ENCODE assay signal across 8 cellular contexts in the genomic region with DNA sequence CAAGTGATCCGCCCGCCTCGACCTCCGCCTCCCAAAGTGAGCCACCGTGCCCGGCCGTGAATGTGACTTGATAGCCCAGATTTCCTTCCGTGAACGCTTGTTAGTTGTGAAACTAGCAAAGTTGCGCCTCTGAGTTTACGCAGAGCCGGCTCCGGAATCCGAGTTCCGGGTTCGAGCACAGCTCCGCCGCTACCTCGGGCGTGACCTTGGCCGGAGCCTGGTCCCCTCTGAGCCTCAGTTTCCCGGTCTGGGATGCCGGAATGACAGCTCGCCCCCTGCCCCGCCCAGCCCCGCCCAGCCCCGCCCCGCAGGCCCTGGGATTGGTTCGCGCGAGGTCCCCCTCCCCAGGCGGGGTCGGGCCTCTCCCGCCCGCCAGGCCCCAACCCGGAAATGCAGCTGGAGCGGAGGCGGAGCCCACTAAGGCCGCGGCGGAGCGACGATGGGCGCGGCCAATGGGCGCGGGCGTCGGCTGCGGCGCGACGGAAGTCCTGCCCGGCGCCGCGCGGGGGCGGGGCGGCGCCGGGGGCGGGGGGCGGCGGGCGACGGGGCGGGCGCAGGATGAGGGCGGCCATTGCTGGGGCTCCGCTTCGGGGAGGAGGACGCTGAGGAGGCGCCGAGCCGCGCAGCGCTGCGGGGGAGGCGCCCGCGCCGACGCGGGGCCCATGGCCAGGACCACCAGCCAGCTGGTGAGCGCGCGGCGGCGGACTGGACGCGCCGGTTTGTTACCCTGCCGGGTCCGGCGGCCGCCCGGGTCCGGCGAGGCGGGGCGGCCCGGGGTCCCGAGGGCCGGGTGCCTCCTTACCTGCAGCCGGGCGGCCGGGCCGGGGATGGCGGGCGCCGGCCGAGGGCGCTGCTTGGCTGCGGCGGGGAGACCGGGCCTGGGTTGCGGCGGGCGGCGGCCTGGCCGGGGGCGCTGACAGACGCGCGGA. TPM values are rescaled to one million over a fixed set of nuclear protein-coding genes. Genes with fewer than 3 reads are reported as not detected.
DNase-seq lines count a peak whose midpoint lies in the region; ATAC-seq, FAIRE-seq and TF ChIP-seq lines count a peak whose summit lies in the region.

A gene (plus strand): TSS at position 571 of the 929 bp plus-strand sequence. CDS start 92 bp downstream, at position 663.

- H3K4me1 ChIP-seq in BLaER1 (peaks cover 52% of the 10 kb centered on the region), HepG2 (ENCODE audit: insufficient read depth, low read length) (peaks cover 82% of the 10 kb centered on the region)

- H2AFZ ChIP-seq in HepG2 (ENCODE audit: low read length), result no peak within 1 kb of the TSS

- no peak for TF ChIP-seq CTCF in HepG2 (CRISPR knock-in tag; IDR thresholded peaks at IDR 0.05)

- DNase-seq in NCI-H526 treated with DMSO at 0.1 percent for 48 hours (lab: John Stamatoyannopoulos, UW), result peak; percentile 65
- DNase-seq in activated CD4-positive, alpha-beta T cell treated with anti-CD3 and anti-CD28 coated beads, Interleukin-2, amount 50 U/mL, for 1 hour, result peak; percentile 90
- DNase-seq in dedifferentiated amniotic fluid mesenchymal stem cell (ENCODE audit: extremely low spot score), result peak; percentile 93
- DNase-seq in HepG2 (ENCODE audit: low spot score), result peak; percentile 85
- peak; percentile 87 to 89 for DNase-seq in stimulated activated CD4-positive, alpha-beta T cell treated with anti-CD3 and anti-CD28 coated beads, Interleukin-2, amount 100 ng/mL, for 48 hours

- no peaks in the 10 kb centered on the region for H3K27me3 ChIP-seq in BLaER1
- no peaks in the 10 kb centered on the region for H3K27me3 ChIP-seq in HepG2 (ENCODE audit: control insufficient read depth in 1 of 2, insufficient read depth in 2 of 2, low read length in 2 of 2)

- BruUV-seq in HepG2 (replicated peaks; lab: Mats Ljungman, UMichigan), result no TSS peak

- ATAC-seq in GM19351 (IDR thresholded peaks at IDR 0.05; ENCODE audit: unreplicated experiment), result peak; percentile 83
- ATAC-seq in HG03520 (IDR thresholded peaks at IDR 0.05; ENCODE audit: unreplicated experiment), result peak; percentile 65
- ATAC-seq in HepG2, result peak; percentile 63

- H4K20me1 ChIP-seq in BLaER1, result peaks cover 40% of the 10 kb centered on the region
- H4K20me1 ChIP-seq in HepG2 (ENCODE audit: insufficient read depth, low read length), result 0 out of 2 replicates have a peak, but pooled peaks cover 5% of the 10 kb centered on the region

- H3K9me3 ChIP-seq in BLaER1, result no peaks in the 10 kb centered on the region
- H3K9me3 ChIP-seq in HepG2 (ENCODE audit: low read length), result no peaks in the 10 kb centered on the region

- no peak for FAIRE-seq in HepG2 (lab: Jason Lieb, UNC)

- POLR2A ChIA-PET in HepG2 (lab: Yijun Ruan, JAX), result interaction anchor here (0.6 to 3.0 kb wide), 8 partner anchors 9 to 287 kb away, joined by 3 to 17 read pairs (median 5); a partner anchor contains a TSS

- H3K27ac ChIP-seq in BLaER1 (peak within 1 kb of the TSS; percentile 78), HepG2 (ENCODE audit: extremely low read length, insufficient read depth, low read length) (peak within 1 kb of the TSS; percentile 68)

- TF ChIP-seq EP300 in HepG2 (IDR thresholded peaks at IDR 0.05; ENCODE audit: low read depth in 2 of 2, low read length in 2 of 2) (no peak), HepG2 (CRISPR knock-in tag; IDR thresholded peaks at IDR 0.05; ENCODE audit: borderline replicate concordance) (no peak)

- H3K4me2 ChIP-seq in BLaER1 (peak within 1 kb of the TSS; percentile 87), HepG2 (ENCODE audit: low read depth, low read length) (peak within 1 kb of the TSS; percentile 87)

- H3K4me3 ChIP-seq in BLaER1 (peak within 1 kb of the TSS; percentile 86), HepG2 (replicated peaks in 1 of 3; ENCODE audit: insufficient read depth in 1 of 3, low read depth in 2 of 3, low read length in 3 of 3) (peak within 1 kb of the TSS; percentile 62 to 79 (median 74))

- intact Hi-C loops in HepG2 (cut with micrococcal nuclease; ENCODE audit: unreplicated experiment), result no loop called here

- in situ Hi-C loops in HepG2 (cut with HindIII; ENCODE audit: extremely low pct_ligation_motif_present, low pct_unique_long_range_greater_than_20kb), result no loop called here

- H3K79me2 ChIP-seq in HepG2 (ENCODE audit: insufficient read depth, low read length), result peaks cover 26% of the 10 kb centered on the region

- WGBS in HepG2 (ENCODE audit: low lambda C conversion rate), result 0% methylated on average over 3 of the region's 126 CpGs

- TF ChIP-seq RAD21 in HepG2 (CRISPR knock-in tag; IDR thresholded peaks at IDR 0.05), result peak; percentile 44; the same call in 1 of the 2 replicates

- TF ChIP-seq POLR2A in HepG2 (IDR thresholded peaks at IDR 0.05; ENCODE audit: insufficient read depth in 1 of 2, low read depth in 2 of 2, low read length in 2 of 2), result peak; percentile 34 to 73; a peak in 3 of 4 replicates

- H3K36me3 ChIP-seq in BLaER1, result 0 out of 2 replicates have a peak, but pooled peaks cover 4% of the 10 kb centered on the region
- peaks cover 0 to 3% of the 10 kb centered on the region in 2 experiments; a peak in 2 of 5 replicates for H3K36me3 ChIP-seq in HepG2 (replicated peaks in 1 of 2; ENCODE audit: control insufficient read depth in 1 of 2, insufficient read depth in 2 of 2, low read length in 2 of 2)

- H3K9ac ChIP-seq in BLaER1 (peak within 1 kb of the TSS; percentile 85), HepG2 (ENCODE audit: insufficient read depth, low read depth, low read length) (peak within 1 kb of the TSS; percentile 65)

- CTCF ChIA-PET in HepG2 (lab: Yijun Ruan, JAX; ENCODE audit: low intra/inter-chr PET ratio, low total read pairs), result no interaction called here

TF ChIP-seq in HepG2, 621 proteins besides CTCF, POLR2A, EP300 and RAD21 (continues in another document):
- TF ChIP-seq, protein P1, sequence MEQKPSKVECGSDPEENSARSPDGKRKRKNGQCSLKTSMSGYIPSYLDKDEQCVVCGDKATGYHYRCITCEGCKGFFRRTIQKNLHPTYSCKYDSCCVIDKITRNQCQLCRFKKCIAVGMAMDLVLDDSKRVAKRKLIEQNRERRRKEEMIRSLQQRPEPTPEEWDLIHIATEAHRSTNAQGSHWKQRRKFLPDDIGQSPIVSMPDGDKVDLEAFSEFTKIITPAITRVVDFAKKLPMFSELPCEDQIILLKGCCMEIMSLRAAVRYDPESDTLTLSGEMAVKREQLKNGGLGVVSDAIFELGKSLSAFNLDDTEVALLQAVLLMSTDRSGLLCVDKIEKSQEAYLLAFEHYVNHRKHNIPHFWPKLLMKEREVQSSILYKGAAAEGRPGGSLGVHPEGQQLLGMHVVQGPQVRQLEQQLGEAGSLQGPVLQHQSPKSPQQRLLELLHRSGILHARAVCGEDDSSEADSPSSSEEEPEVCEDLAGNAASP (CRISPR knock-in tag; IDR thresholded peaks at IDR 0.05; ENCODE audit: borderline replicate concordance), result 0 out of 2 replicates have a peak, but pooled peaks have one; percentile 14
- TF ChIP-seq ELF1 (CRISPR knock-in tag; IDR thresholded peaks at IDR 0.05) (peak; percentile 80), ZNF777 (CRISPR knock-in tag; IDR thresholded peaks at IDR 0.05) (peak; percentile 38; the same call in 1 of the 2 replicates), HNRNPK (IDR thresholded peaks at IDR 0.05; ENCODE audit: low read depth, low read length, poor library complexity, severe bottlenecking) (no peak), PHB2 (IDR thresholded peaks at IDR 0.05; ENCODE audit: partially characterized antibody) (no peak), TAF1 (CRISPR knock-in tag; IDR thresholded peaks at IDR 0.05) (peak; percentile 11; the same call in 1 of the 2 replicates), FOXK1 (CRISPR knock-in tag; IDR thresholded peaks at IDR 0.05; ENCODE audit: borderline replicate concordance, low read depth) (no peak)
- TF ChIP-seq, protein P2, sequence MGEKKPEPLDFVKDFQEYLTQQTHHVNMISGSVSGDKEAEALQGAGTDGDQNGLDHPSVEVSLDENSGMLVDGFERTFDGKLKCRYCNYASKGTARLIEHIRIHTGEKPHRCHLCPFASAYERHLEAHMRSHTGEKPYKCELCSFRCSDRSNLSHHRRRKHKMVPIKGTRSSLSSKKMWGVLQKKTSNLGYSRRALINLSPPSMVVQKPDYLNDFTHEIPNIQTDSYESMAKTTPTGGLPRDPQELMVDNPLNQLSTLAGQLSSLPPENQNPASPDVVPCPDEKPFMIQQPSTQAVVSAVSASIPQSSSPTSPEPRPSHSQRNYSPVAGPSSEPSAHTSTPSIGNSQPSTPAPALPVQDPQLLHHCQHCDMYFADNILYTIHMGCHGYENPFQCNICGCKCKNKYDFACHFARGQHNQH (CRISPR knock-in tag; IDR thresholded peaks at IDR 0.05), result 0 out of 2 replicates have a peak, but pooled peaks have one; percentile 37

RNA-seq across cellular contexts. Expression of the gene that starts here (rescaled TPM):
- 59.6 and 72.9 TPM in 2 replicates for total RNA-seq in HepG2 (2016; rRNA removed; fragmentation: Illumina TruSeq; extraction: Trizol)
- total RNA-seq in HepG2 (2016; cell fraction: cytosol; rRNA removed; fragmentation: Illumina TruSeq; extraction: Trizol; ENCODE audit: low read depth), result 53.8 and 58.1 TPM in 2 replicates
- 57.5 and 62.0 TPM in 2 replicates for total RNA-seq in HepG2 (2016; cell fraction: insoluble cytoplasmic fraction; rRNA removed; fragmentation: Illumina TruSeq; extraction: Trizol)
- 43.6 and 57.5 TPM in 2 replicates for total RNA-seq in HepG2 (2016; cell fraction: membrane; rRNA removed; fragmentation: Illumina TruSeq; extraction: Trizol)
- total RNA-seq in HepG2 (2016; cell fraction: nucleus; rRNA removed; fragmentation: Illumina TruSeq; extraction: Trizol), result 40.5 and 51.1 TPM in 2 replicates
- 129 TPM in 2 replicates for polyA plus RNA-seq in HepG2 (2011; rRNA removed)
- polyA plus RNA-seq in HepG2 (2011; cell fraction: cytosol; rRNA removed), result 93.3 and 120 TPM in 2 replicates
- 125 and 138 TPM in 2 replicates for polyA plus RNA-seq in HepG2 (2011; cell fraction: nucleus; rRNA removed)
- polyA plus RNA-seq in HepG2 (2012), result 68.8 and 96.6 TPM in 2 replicates
- polyA plus RNA-seq in HepG2 (2016; cell fraction: cytosol; fragmentation: Illumina TruSeq; extraction: Trizol; ENCODE audit: low read depth), result 21.1 and 27.5 TPM in 2 replicates
- polyA plus RNA-seq in HepG2 (2016; cell fraction: insoluble cytoplasmic fraction; fragmentation: Illumina TruSeq; extraction: Trizol; ENCODE audit: low read depth), result 55.5 and 59.6 TPM in 2 replicates
- 31.1 and 35.0 TPM in 2 replicates for polyA plus RNA-seq in HepG2 (2016; cell fraction: membrane; fragmentation: Illumina TruSeq; extraction: Trizol; ENCODE audit: low read depth)
- 66.4 and 80.4 TPM in 2 replicates for polyA plus RNA-seq in HepG2 (2016; cell fraction: nucleus; fragmentation: Illumina TruSeq; extraction: Trizol; ENCODE audit: insufficient read depth, low read depth)
- 39.6 and 230 TPM in 2 replicates for polyA minus RNA-seq in HepG2 (2011; rRNA and poly(A)+ RNA removed; ENCODE audit: low replicate concordance)
- polyA minus RNA-seq in HepG2 (2011; cell fraction: cytosol; rRNA and poly(A)+ RNA removed), result 117 and 142 TPM in 2 replicates
- polyA minus RNA-seq in HepG2 (2011; cell fraction: nucleus; rRNA and poly(A)+ RNA removed), result 118 and 140 TPM in 2 replicates

Comparison
In these comparisons a context has a peak if more than half of its experiments do, and no peak if none do; other contexts are left out.
1. Peak in every context shown above with its lines: DNase-seq, ATAC-seq, H3K4me3 ChIP-seq and H3K27ac ChIP-seq.